ENCODE assay signal across 1 cellular context in genomic region chr14:50602035-50602434, GRCh38.
TF ChIP-seq lines count a peak whose summit lies in the region.

No MANE protein-coding gene starts in this region.

TF ChIP-seq in GM23338, 12 proteins besides CTCF, POLR2A, EP300 and RAD21:
- TF ChIP-seq REST (IDR thresholded peaks at IDR 0.05; ENCODE audit: unreplicated experiment): no peak
- no peak for TF ChIP-seq ZNF462 (CRISPR knock-in tag; IDR thresholded peaks at IDR 0.05)
- no peak for TF ChIP-seq ZNF114 (CRISPR knock-in tag; IDR thresholded peaks at IDR 0.05)
- TF ChIP-seq ZNF331 (CRISPR knock-in tag; IDR thresholded peaks at IDR 0.05; ENCODE audit: low read depth): no peak
- no peak for TF ChIP-seq EZH2 (IDR thresholded peaks at IDR 0.05; ENCODE audit: low read depth, unreplicated experiment)
- no peak for TF ChIP-seq NANOG (IDR thresholded peaks at IDR 0.05; ENCODE audit: borderline replicate concordance)
- no peak for TF ChIP-seq CREB1 (CRISPR knock-in tag; IDR thresholded peaks at IDR 0.05; ENCODE audit: low read depth)
- no peak for TF ChIP-seq STAT1 (IDR thresholded peaks at IDR 0.05; ENCODE audit: unreplicated experiment)
- no peak for TF ChIP-seq EZH2phosphoT487 (IDR thresholded peaks at IDR 0.05; ENCODE audit: unreplicated experiment)
- TF ChIP-seq ETS1 (IDR thresholded peaks at IDR 0.05): no peak
- no peak for TF ChIP-seq POLR2AphosphoS5 (IDR thresholded peaks at IDR 0.05; ENCODE audit: low read depth)
- no peak for TF ChIP-seq JUNB (IDR thresholded peaks at IDR 0.05; ENCODE audit: unreplicated experiment)
